In the genomic region with DNA sequence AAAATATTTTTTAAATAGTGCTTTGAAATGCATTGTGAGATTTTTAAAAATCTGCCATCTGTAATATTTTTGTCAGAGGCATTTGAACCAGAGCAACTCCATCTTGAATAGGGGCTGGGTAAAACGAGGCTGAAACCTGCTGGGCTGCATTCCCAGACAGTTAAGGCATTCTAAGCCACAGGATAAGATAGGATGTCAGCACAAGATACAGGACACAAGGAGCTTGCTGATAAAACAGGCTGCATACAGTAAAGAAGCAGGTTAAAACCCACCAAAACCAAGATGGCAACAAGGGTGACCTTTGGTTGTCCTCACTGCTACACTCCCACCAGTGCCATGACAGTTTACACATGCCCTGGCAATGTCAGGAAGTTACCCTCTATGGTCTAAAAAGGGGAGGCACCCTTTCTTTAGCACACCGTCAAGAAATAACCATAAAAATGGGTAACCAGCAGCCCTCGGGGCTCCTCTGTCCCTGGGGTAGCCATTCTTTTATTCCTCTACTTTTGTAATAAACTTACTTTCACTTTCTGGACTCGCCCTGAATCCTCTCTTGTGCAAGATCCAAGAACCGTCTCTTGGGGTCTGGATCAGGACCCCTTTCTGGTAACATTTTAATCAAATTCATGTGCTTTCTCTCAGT, we compare ENCODE assay signal across 1 cellular context.
TF ChIP-seq lines count a peak whose summit lies in the region.

No MANE protein-coding gene starts in this region.

TF ChIP-seq in WTC11, 78 proteins besides CTCF, POLR2A, EP300 and RAD21 (continued from another document):
- TF ChIP-seq, protein P1, sequence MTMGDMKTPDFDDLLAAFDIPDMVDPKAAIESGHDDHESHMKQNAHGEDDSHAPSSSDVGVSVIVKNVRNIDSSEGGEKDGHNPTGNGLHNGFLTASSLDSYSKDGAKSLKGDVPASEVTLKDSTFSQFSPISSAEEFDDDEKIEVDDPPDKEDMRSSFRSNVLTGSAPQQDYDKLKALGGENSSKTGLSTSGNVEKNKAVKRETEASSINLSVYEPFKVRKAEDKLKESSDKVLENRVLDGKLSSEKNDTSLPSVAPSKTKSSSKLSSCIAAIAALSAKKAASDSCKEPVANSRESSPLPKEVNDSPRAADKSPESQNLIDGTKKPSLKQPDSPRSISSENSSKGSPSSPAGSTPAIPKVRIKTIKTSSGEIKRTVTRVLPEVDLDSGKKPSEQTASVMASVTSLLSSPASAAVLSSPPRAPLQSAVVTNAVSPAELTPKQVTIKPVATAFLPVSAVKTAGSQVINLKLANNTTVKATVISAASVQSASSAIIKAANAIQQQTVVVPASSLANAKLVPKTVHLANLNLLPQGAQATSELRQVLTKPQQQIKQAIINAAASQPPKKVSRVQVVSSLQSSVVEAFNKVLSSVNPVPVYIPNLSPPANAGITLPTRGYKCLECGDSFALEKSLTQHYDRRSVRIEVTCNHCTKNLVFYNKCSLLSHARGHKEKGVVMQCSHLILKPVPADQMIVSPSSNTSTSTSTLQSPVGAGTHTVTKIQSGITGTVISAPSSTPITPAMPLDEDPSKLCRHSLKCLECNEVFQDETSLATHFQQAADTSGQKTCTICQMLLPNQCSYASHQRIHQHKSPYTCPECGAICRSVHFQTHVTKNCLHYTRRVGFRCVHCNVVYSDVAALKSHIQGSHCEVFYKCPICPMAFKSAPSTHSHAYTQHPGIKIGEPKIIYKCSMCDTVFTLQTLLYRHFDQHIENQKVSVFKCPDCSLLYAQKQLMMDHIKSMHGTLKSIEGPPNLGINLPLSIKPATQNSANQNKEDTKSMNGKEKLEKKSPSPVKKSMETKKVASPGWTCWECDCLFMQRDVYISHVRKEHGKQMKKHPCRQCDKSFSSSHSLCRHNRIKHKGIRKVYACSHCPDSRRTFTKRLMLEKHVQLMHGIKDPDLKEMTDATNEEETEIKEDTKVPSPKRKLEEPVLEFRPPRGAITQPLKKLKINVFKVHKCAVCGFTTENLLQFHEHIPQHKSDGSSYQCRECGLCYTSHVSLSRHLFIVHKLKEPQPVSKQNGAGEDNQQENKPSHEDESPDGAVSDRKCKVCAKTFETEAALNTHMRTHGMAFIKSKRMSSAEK (CRISPR knock-in tag; IDR thresholded peaks at IDR 0.05; ENCODE audit: borderline replicate concordance), result peak; percentile 90
- TF ChIP-seq ZNF423 (CRISPR knock-in tag; IDR thresholded peaks at IDR 0.05), result peak; percentile 76
- TF ChIP-seq ZNF396 (CRISPR knock-in tag; IDR thresholded peaks at IDR 0.05; ENCODE audit: borderline replicate concordance), result peak; percentile 71; the same call in 1 of the 2 replicates
- TF ChIP-seq MXD4 (CRISPR knock-in tag; IDR thresholded peaks at IDR 0.05; ENCODE audit: borderline replicate concordance), result peak; percentile 81
- TF ChIP-seq, protein P2, sequence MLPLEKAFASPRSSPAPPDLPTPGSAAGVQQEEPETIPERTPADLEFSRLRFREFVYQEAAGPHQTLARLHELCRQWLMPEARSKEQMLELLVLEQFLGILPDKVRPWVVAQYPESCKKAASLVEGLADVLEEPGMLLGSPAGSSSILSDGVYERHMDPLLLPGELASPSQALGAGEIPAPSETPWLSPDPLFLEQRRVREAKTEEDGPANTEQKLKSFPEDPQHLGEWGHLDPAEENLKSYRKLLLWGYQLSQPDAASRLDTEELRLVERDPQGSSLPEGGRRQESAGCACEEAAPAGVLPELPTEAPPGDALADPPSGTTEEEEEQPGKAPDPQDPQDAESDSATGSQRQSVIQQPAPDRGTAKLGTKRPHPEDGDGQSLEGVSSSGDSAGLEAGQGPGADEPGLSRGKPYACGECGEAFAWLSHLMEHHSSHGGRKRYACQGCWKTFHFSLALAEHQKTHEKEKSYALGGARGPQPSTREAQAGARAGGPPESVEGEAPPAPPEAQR (CRISPR knock-in tag; IDR thresholded peaks at IDR 0.05), result peak; percentile 93; the same call in 1 of the 2 replicates
